ENCODE assay signal across 20 cellular contexts in the genomic region with DNA sequence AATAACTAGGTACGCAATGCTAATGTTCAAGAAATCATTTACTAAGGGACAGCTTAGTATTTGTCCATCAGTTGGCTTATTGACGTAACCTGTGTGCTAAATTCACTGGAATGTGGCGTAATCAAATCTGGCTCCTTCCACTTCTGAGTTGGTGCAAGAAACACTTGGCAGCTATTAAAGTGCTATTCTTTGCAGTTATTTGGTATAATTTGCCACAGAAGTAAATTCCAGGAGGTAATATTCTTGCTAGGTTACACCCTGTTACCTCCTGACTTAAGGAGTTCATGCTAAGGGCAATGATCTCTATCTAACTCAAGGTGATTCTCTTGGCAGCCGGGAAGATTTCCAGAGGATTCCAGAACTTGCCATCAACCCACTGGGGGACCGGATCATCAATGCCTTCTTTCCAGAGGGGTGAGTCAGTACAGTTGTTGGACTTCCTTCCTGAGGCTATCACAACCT. TPM values are rescaled to one million over a fixed set of nuclear protein-coding genes. Genes with fewer than 3 reads are reported as not detected.
A peak's percentile ranks its signal among the peaks of the same experiment; 100 is the strongest.
DNase-seq lines count a peak whose midpoint lies in the region; ATAC-seq and TF ChIP-seq lines count a peak whose summit lies in the region.
"Had no signal": no experiment of that assay in that cellular context is flagged by ENCODE, and none has a peak within 500 bp of the region (broad histone marks: within the 10 kb centered on the region; RNA-seq: fewer than 3 reads in every experiment).

No MANE protein-coding gene starts in this region.

- peaks cover 11% of the 10 kb centered on the region for H3K4me1 Mint-ChIP-seq in chondrocyte (ENCODE audit: low read depth)

- no peak overlapping the region for H3K27ac Mint-ChIP-seq in chondrocyte (ENCODE audit: unreplicated experiment)
- H3K27ac Mint-ChIP-seq: activated CD8-positive, alpha-beta T cell treated with anti-CD3 and anti-CD28 coated beads for 36 hours; activated naive CD8-positive, alpha-beta T cell treated with anti-CD3 and anti-CD28 coated beads, Interleukin-2, amount 50 U/mL, for 24 hours; CD8-positive, alpha-beta memory T cell; natural killer cell treated with Interleukin-12 subunit alpha and Interleukin-12 subunit beta and Interleukin-15 and Interleukin-18, amount 100 ng/mL, for 72 hours had no signal

- peak; percentile 53 for ATAC-seq in RWPE2 (ENCODE audit: low read depth)
- ATAC-seq: activated CD8-positive, alpha-beta T cell treated with anti-CD3 and anti-CD28 coated beads for 36 hours; activated naive CD8-positive, alpha-beta T cell treated with anti-CD3 and anti-CD28 coated beads, Interleukin-2, amount 50 U/mL, for 24 hours; natural killer cell treated with Interleukin-12 subunit alpha and Interleukin-12 subunit beta and Interleukin-15 and Interleukin-18, amount 100 ng/mL, for 72 hours had no signal

- no peaks in the 10 kb centered on the region for H3K27me3 Mint-ChIP-seq in chondrocyte (ENCODE audit: low read depth)
- H3K27me3 Mint-ChIP-seq: activated CD8-positive, alpha-beta T cell treated with anti-CD3 and anti-CD28 coated beads for 36 hours; activated naive CD8-positive, alpha-beta T cell treated with anti-CD3 and anti-CD28 coated beads, Interleukin-2, amount 50 U/mL, for 24 hours; CD8-positive, alpha-beta memory T cell; natural killer cell treated with Interleukin-12 subunit alpha and Interleukin-12 subunit beta and Interleukin-15 and Interleukin-18, amount 100 ng/mL, for 72 hours had no signal

- TF ChIP-seq CTCF in 22Rv1 (IDR thresholded peaks at IDR 0.05) (no peak), RWPE2 (IDR thresholded peaks at IDR 0.05; ENCODE audit: poor library complexity, severe bottlenecking) (no peak), fibroblast of pulmonary artery (IDR thresholded peaks at IDR 0.05; ENCODE audit: low read length, missing control alignments) (no peak), chondrocyte (IDR thresholded peaks at IDR 0.05) (no peak)

- H3K4me1 ChIP-seq in RWPE2 (ENCODE audit: insufficient read depth, poor library complexity, severe bottlenecking), result peaks cover 28% of the 10 kb centered on the region
- H3K4me1 ChIP-seq in effector memory CD4-positive, alpha-beta T cell (ENCODE audit: control insufficient read depth, insufficient read depth, low read length, poor library complexity, severe bottlenecking), result no peaks in the 10 kb centered on the region

- H3K36me3 Mint-ChIP-seq in chondrocyte (ENCODE audit: low read depth), result peaks cover 9% of the 10 kb centered on the region
- H3K36me3 Mint-ChIP-seq: natural killer cell treated with Interleukin-12 subunit alpha and Interleukin-12 subunit beta and Interleukin-15 and Interleukin-18, amount 100 ng/mL, for 72 hours had no signal

- H3K36me3 ChIP-seq in RWPE2 (ENCODE audit: low read depth), result peaks cover 72% of the 10 kb centered on the region
- H3K36me3 ChIP-seq in effector memory CD4-positive, alpha-beta T cell (ENCODE audit: control insufficient read depth, insufficient read depth, low read length), result peaks cover 14% of the 10 kb centered on the region

- no peaks in the 10 kb centered on the region for H3K9me3 ChIP-seq in RWPE2 (ENCODE audit: severe bottlenecking)
- H3K9me3 ChIP-seq in effector memory CD4-positive, alpha-beta T cell (ENCODE audit: control insufficient read depth, low read length), result no peaks in the 10 kb centered on the region
- H3K9me3 ChIP-seq: heart left ventricle had no signal

- H3K4me3 ChIP-seq in RWPE2 (ENCODE audit: severe bottlenecking) (no peak overlapping the region), fibroblast of pulmonary artery (replicated peaks; ENCODE audit: low read depth, low read length) (no peak overlapping the region)
- no peak overlapping the region for H3K4me3 ChIP-seq in effector memory CD4-positive, alpha-beta T cell (ENCODE audit: insufficient read depth, low read depth, low read length, poor library complexity, severe bottlenecking)
- H3K4me3 ChIP-seq: heart left ventricle had no signal

- H3K27me3 ChIP-seq in RWPE2 (ENCODE audit: insufficient read depth, poor library complexity, severe bottlenecking), result no peaks in the 10 kb centered on the region
- H3K27me3 ChIP-seq in effector memory CD4-positive, alpha-beta T cell (replicated peaks; ENCODE audit: control insufficient read depth, insufficient read depth, low read length, poor library complexity, severe bottlenecking), result no peaks in the 10 kb centered on the region
- H3K27me3 ChIP-seq: heart left ventricle had no signal

- H3K27ac ChIP-seq in 22Rv1, result peak overlapping the region; percentile 35
- peak overlapping the region; percentile 13 for H3K27ac ChIP-seq in RWPE2 (ENCODE audit: poor library complexity, severe bottlenecking)
- H3K27ac ChIP-seq in effector memory CD4-positive, alpha-beta T cell (ENCODE audit: insufficient read depth, low read length, poor library complexity, severe bottlenecking), result no peak overlapping the region

- DNase-seq in RWPE2 (ENCODE audit: low spot score) (peak; percentile 29), fibroblast of pulmonary artery (ENCODE audit: low read depth) (peak; percentile 56), mucosa of gallbladder (ENCODE audit: low spot score) (peak; percentile 45), middle frontal gyrus (ENCODE audit: extremely low spot score, low spot score) (no peak), HCEC 1CT (no peak), chondrocyte (ENCODE audit: low spot score) (no peak)
- no peak for DNase-seq in effector memory CD4-positive, alpha-beta T cell
- DNase-seq: ACHN; activated CD8-positive, alpha-beta T cell treated with anti-CD3 and anti-CD28 coated beads for 36 hours; activated naive CD8-positive, alpha-beta T cell treated with anti-CD3 and anti-CD28 coated beads, Interleukin-2, amount 50 U/mL, for 24 hours; CD8-positive, alpha-beta memory T cell; EL; heart left ventricle; NCI-H1930; NCI-H69; retina; stimulated activated CD4-positive, alpha-beta T cell treated with anti-CD3 and anti-CD28 coated beads, Interleukin-4, amount 100 ng/mL, for 1 hour; stimulated activated CD8-positive, alpha-beta memory T cell treated with anti-CD3 and anti-CD28 coated beads, Interleukin-4, amount 100 ng/mL, for 48 hours had no signal

- no peak overlapping the region for H3K4me3 Mint-ChIP-seq in chondrocyte (ENCODE audit: unreplicated experiment)
- H3K4me3 Mint-ChIP-seq: activated CD8-positive, alpha-beta T cell treated with anti-CD3 and anti-CD28 coated beads for 36 hours; activated naive CD8-positive, alpha-beta T cell treated with anti-CD3 and anti-CD28 coated beads, Interleukin-2, amount 50 U/mL, for 24 hours; CD8-positive, alpha-beta memory T cell; natural killer cell treated with Interleukin-12 subunit alpha and Interleukin-12 subunit beta and Interleukin-15 and Interleukin-18, amount 100 ng/mL, for 72 hours had no signal

- H3K9me3 Mint-ChIP-seq in chondrocyte (ENCODE audit: low read depth), result no peaks in the 10 kb centered on the region
- H3K9me3 Mint-ChIP-seq: activated CD8-positive, alpha-beta T cell treated with anti-CD3 and anti-CD28 coated beads for 36 hours; activated naive CD8-positive, alpha-beta T cell treated with anti-CD3 and anti-CD28 coated beads, Interleukin-2, amount 50 U/mL, for 24 hours; CD8-positive, alpha-beta memory T cell; natural killer cell treated with Interleukin-12 subunit alpha and Interleukin-12 subunit beta and Interleukin-15 and Interleukin-18, amount 100 ng/mL, for 72 hours had no signal

RNA-seq across cellular contexts. Expression of gene CHP1, which starts 25.5 kb away (rescaled TPM):
- total RNA-seq in mucosa of gallbladder (290 TPM), chondrocyte (63.6 to 80.0 TPM (median 77.0 TPM) in 3 replicates)

RNA-seq across cellular contexts. Expression of gene EXD1, which starts 26.1 kb away (rescaled TPM):
- total RNA-seq in mucosa of gallbladder (0.12 TPM), chondrocyte (not detected in 3 replicates)
- total RNA-seq: activated CD8-positive, alpha-beta T cell treated with anti-CD3 and anti-CD28 coated beads for 36 hours; CD8-positive, alpha-beta memory T cell; heart left ventricle; natural killer cell treated with Interleukin-12 subunit alpha and Interleukin-12 subunit beta and Interleukin-15 and Interleukin-18, amount 100 ng/mL, for 72 hours had no signal

Comparison
In these comparisons a context has a peak if more than half of its experiments do, and no peak if none do; other contexts are left out.
1. DNase-seq: peak in RWPE2 (single experiment), fibroblast of pulmonary artery (single experiment) and mucosa of gallbladder (single experiment); none in middle frontal gyrus (single experiment), effector memory CD4-positive, alpha-beta T cell (0 of 3), HCEC 1CT (single experiment) and chondrocyte (single experiment).